9 cellular contexts compared by ENCODE assay signal in the genomic region with DNA sequence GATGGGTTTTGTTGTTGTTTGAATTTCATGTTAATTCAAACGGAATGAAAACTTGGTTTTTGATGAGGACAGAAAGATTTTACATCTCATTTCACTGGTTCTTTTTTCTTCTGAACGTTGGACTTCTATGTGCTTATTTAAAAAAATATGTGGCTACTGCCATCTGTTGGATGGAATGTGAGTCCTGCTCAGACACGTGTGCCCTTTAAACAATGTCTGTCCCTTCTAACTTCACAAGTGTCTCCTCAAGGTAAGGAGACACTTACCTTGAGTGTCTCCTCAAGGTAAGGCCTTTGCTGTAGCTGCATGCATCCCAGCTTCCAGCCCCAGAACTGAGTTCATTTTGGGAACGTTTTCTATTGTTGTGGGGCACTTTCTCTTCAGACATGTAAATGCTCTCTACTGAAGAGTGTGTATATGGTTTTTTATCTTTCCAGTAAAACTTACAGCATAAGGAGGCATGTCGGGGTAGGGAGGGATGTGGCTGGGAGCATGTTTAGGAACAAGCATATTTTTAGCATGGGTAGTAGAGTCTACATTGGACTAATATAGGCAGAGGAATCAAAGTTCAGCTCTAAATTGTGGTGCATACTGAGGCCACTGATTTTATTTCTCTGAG.
A peak's percentile ranks its signal among the peaks of the same experiment; 100 is the strongest.
DNase-seq lines count a peak whose midpoint lies in the region; ATAC-seq, FAIRE-seq and TF ChIP-seq lines count a peak whose summit lies in the region.
"Had no signal": no experiment of that assay in that cellular context is flagged by ENCODE, and none has a peak within 500 bp of the region (broad histone marks: within the 10 kb centered on the region; RNA-seq: fewer than 3 reads in every experiment).

No MANE protein-coding gene starts in this region.

- no peak overlapping the region for H2AFZ ChIP-seq in OCI-LY1 (ENCODE audit: low read length)

- H3K4me1 ChIP-seq in OCI-LY1 (ENCODE audit: insufficient read depth, low read length, severe bottlenecking) (no peaks in the 10 kb centered on the region), esophagus muscularis mucosa (no peaks in the 10 kb centered on the region), pancreas (no peaks in the 10 kb centered on the region)

- peak; percentile 44 for TF ChIP-seq CTCF in activated CD8-positive, alpha-beta T cell treated with anti-CD3 and anti-CD28 coated beads for 36 hours (IDR thresholded peaks at IDR 0.05)
- TF ChIP-seq CTCF in OCI-LY1 (IDR thresholded peaks at IDR 0.05; ENCODE audit: low read length) (peak; percentile 63; the same call in 1 of the 2 replicates), esophagus muscularis mucosa (IDR thresholded peaks at IDR 0.05) (peak; percentile 63 to 71 (median 66)), pancreas (IDR thresholded peaks at IDR 0.05) (peak in 3 of 4 donors; percentile 20 to 40 (median 33))

- no peak for FAIRE-seq in pancreas (lab: Jason Lieb, UNC)

- DNase-seq in activated CD8-positive, alpha-beta T cell treated with anti-CD3 and anti-CD28 coated beads for 36 hours, result peak; percentile 7
- no peak for DNase-seq in activated CD8-positive, alpha-beta T cell treated with anti-CD3 and anti-CD28 coated beads, Interleukin-2, amount 10 ng/mL, durations not matched to agents 7 days and 5 days
- DNase-seq in esophagus muscularis mucosa (ENCODE audit: extremely low spot score) (no peak), pancreas (peak in 1 of 6 donors; percentile 21)
- DNase-seq: activated naive CD8-positive, alpha-beta T cell treated with anti-CD3 and anti-CD28 coated beads, Interleukin-2, amount 10 ng/mL, durations not matched to agents 7 days and 5 days had no signal

- H3K27ac ChIP-seq in OCI-LY1 (ENCODE audit: low read depth, low read length, poor library complexity, severe bottlenecking) (no peak overlapping the region), esophagus muscularis mucosa (replicated peaks in 1 of 4) (no peak overlapping the region), pancreas (no peak overlapping the region)

- H3F3A ChIP-seq in OCI-LY1 (ENCODE audit: insufficient read depth, low read length), result no peaks in the 10 kb centered on the region

- H3K9me3 ChIP-seq in OCI-LY1 (ENCODE audit: low read length) (no peaks in the 10 kb centered on the region), esophagus muscularis mucosa (no peaks in the 10 kb centered on the region), pancreas (no peaks in the 10 kb centered on the region)

- POLR2A ChIA-PET in activated CD8-positive, alpha-beta T cell treated with anti-CD3 and anti-CD28 coated beads for 36 hours (lab: Charles Lee), result no interaction called here
- POLR2A ChIA-PET in activated CD8-positive, alpha-beta T cell treated with anti-CD3 and anti-CD28 coated beads, Interleukin-2, amount 10 ng/mL, durations not matched to agents 7 days and 5 days (lab: Charles Lee), result no interaction called here

- no peak overlapping the region for H3K27ac Mint-ChIP-seq in activated CD8-positive, alpha-beta T cell treated with anti-CD3 and anti-CD28 coated beads for 36 hours
- H3K27ac Mint-ChIP-seq in activated CD8-positive, alpha-beta T cell treated with anti-CD3 and anti-CD28 coated beads, Interleukin-2, amount 10 ng/mL, durations not matched to agents 7 days and 5 days, result no peak overlapping the region
- H3K27ac Mint-ChIP-seq: activated naive CD8-positive, alpha-beta T cell treated with anti-CD3 and anti-CD28 coated beads, Interleukin-2, amount 10 ng/mL, durations not matched to agents 7 days and 5 days had no signal

- no peaks in the 10 kb centered on the region for H3K9me2 ChIP-seq in OCI-LY1 (ENCODE audit: low read depth, low read length)

- H3K9ac ChIP-seq in OCI-LY1 (ENCODE audit: low read length), result no peak overlapping the region

- H3K4me2 ChIP-seq in OCI-LY1 (ENCODE audit: low read length), result no peak overlapping the region

- TF ChIP-seq POLR2A in esophagus muscularis mucosa (IDR thresholded peaks at IDR 0.05; ENCODE audit: low read depth), result no peak

- H3K79me2 ChIP-seq in OCI-LY1 (ENCODE audit: insufficient read depth, low read length), result no peaks in the 10 kb centered on the region

- no peaks in the 10 kb centered on the region for H3K36me3 Mint-ChIP-seq in activated CD8-positive, alpha-beta T cell treated with anti-CD3 and anti-CD28 coated beads for 36 hours (ENCODE audit: low read depth)
- no peaks in the 10 kb centered on the region for H3K36me3 Mint-ChIP-seq in activated CD8-positive, alpha-beta T cell treated with anti-CD3 and anti-CD28 coated beads, Interleukin-2, amount 10 ng/mL, durations not matched to agents 7 days and 5 days (ENCODE audit: low read depth)
- H3K36me3 Mint-ChIP-seq: activated naive CD8-positive, alpha-beta T cell treated with anti-CD3 and anti-CD28 coated beads, Interleukin-2, amount 10 ng/mL, durations not matched to agents 7 days and 5 days had no signal

- H3K4me3 Mint-ChIP-seq in activated CD8-positive, alpha-beta T cell treated with anti-CD3 and anti-CD28 coated beads for 36 hours, result no peak overlapping the region
- H3K4me3 Mint-ChIP-seq in activated CD8-positive, alpha-beta T cell treated with anti-CD3 and anti-CD28 coated beads, Interleukin-2, amount 10 ng/mL, durations not matched to agents 7 days and 5 days, result no peak overlapping the region
- H3K4me3 Mint-ChIP-seq: activated naive CD8-positive, alpha-beta T cell treated with anti-CD3 and anti-CD28 coated beads, Interleukin-2, amount 10 ng/mL, durations not matched to agents 7 days and 5 days had no signal

- CTCF ChIA-PET in activated CD8-positive, alpha-beta T cell treated with anti-CD3 and anti-CD28 coated beads for 36 hours (lab: Charles Lee), result interaction anchor here (1.2 kb wide), 1 partner anchor 1873 kb away, joined by 3 read pairs; no protein-coding TSS in a partner anchor
- CTCF ChIA-PET in activated CD8-positive, alpha-beta T cell treated with anti-CD3 and anti-CD28 coated beads, Interleukin-2, amount 10 ng/mL, durations not matched to agents 7 days and 5 days (lab: Charles Lee), result no interaction called here

- H3K27me3 ChIP-seq in OCI-LY1 (ENCODE audit: insufficient read depth, low read length), result no peaks in the 10 kb centered on the region
- H3K27me3 ChIP-seq in esophagus muscularis mucosa, result no peaks in the 10 kb centered on the region
- H3K27me3 ChIP-seq in pancreas, result no peaks in the 10 kb centered on the region

- H3K4me1 Mint-ChIP-seq in activated CD8-positive, alpha-beta T cell treated with anti-CD3 and anti-CD28 coated beads for 36 hours (ENCODE audit: low read depth), result no peaks in the 10 kb centered on the region
- no peaks in the 10 kb centered on the region for H3K4me1 Mint-ChIP-seq in activated CD8-positive, alpha-beta T cell treated with anti-CD3 and anti-CD28 coated beads, Interleukin-2, amount 10 ng/mL, durations not matched to agents 7 days and 5 days (ENCODE audit: low read depth)
- H3K4me1 Mint-ChIP-seq: activated naive CD8-positive, alpha-beta T cell treated with anti-CD3 and anti-CD28 coated beads, Interleukin-2, amount 10 ng/mL, durations not matched to agents 7 days and 5 days had no signal

- ATAC-seq in activated CD8-positive, alpha-beta T cell treated with anti-CD3 and anti-CD28 coated beads for 36 hours, result no peak
- no peak for ATAC-seq in activated CD8-positive, alpha-beta T cell treated with anti-CD3 and anti-CD28 coated beads, Interleukin-2, amount 10 ng/mL, durations not matched to agents 7 days and 5 days
- ATAC-seq in pancreas, result peak in 2 of 4 donors; percentile 55 to 64
- ATAC-seq in HG03439 (IDR thresholded peaks at IDR 0.05; ENCODE audit: unreplicated experiment), result no peak
- no peak for ATAC-seq in HG02588 (IDR thresholded peaks at IDR 0.05; ENCODE audit: unreplicated experiment)
- ATAC-seq in GM21381 (IDR thresholded peaks at IDR 0.05; ENCODE audit: unreplicated experiment), result no peak

- 27% methylated on average over 5 of the region's 5 CpGs for WGBS in esophagus muscularis mucosa
- WGBS in pancreas, 2 donors, result 15 to 21% methylated on average over 5 of the region's 5 CpGs

- H3K27me3 Mint-ChIP-seq in activated CD8-positive, alpha-beta T cell treated with anti-CD3 and anti-CD28 coated beads for 36 hours, result peaks cover 2% of the 10 kb centered on the region
- no peaks in the 10 kb centered on the region for H3K27me3 Mint-ChIP-seq in activated CD8-positive, alpha-beta T cell treated with anti-CD3 and anti-CD28 coated beads, Interleukin-2, amount 10 ng/mL, durations not matched to agents 7 days and 5 days (ENCODE audit: low read depth)
- H3K27me3 Mint-ChIP-seq: activated naive CD8-positive, alpha-beta T cell treated with anti-CD3 and anti-CD28 coated beads, Interleukin-2, amount 10 ng/mL, durations not matched to agents 7 days and 5 days had no signal

- intact Hi-C loops in activated CD8-positive, alpha-beta T cell treated with anti-CD3 and anti-CD28 coated beads for 36 hours (cut with micrococcal nuclease), result no loop called here
- intact Hi-C loops in esophagus muscularis mucosa (cut with DNase I), result loop anchor here (10.0 kb wide), 1 partner anchor 763 kb away; no protein-coding TSS in a partner anchor
- intact Hi-C loops in pancreas (cut with DNase I), result loop anchor here in 1 of 3 donors (10.0 kb wide), 1 partner anchor 737 kb away; no protein-coding TSS in a partner anchor

- no peak for TF ChIP-seq EP300 in esophagus muscularis mucosa (IDR thresholded peaks at IDR 0.05)

- H4K20me1 ChIP-seq in OCI-LY1 (ENCODE audit: insufficient read depth, low read length), result no peaks in the 10 kb centered on the region

- H3K9me3 Mint-ChIP-seq in activated CD8-positive, alpha-beta T cell treated with anti-CD3 and anti-CD28 coated beads for 36 hours, result no peaks in the 10 kb centered on the region
- no peaks in the 10 kb centered on the region for H3K9me3 Mint-ChIP-seq in activated CD8-positive, alpha-beta T cell treated with anti-CD3 and anti-CD28 coated beads, Interleukin-2, amount 10 ng/mL, durations not matched to agents 7 days and 5 days (ENCODE audit: insufficient read depth)
- H3K9me3 Mint-ChIP-seq: activated naive CD8-positive, alpha-beta T cell treated with anti-CD3 and anti-CD28 coated beads, Interleukin-2, amount 10 ng/mL, durations not matched to agents 7 days and 5 days had no signal

- H3K4me3 ChIP-seq in OCI-LY1 (ENCODE audit: low read depth, low read length, poor library complexity, severe bottlenecking), result no peak overlapping the region
- H3K4me3 ChIP-seq in esophagus muscularis mucosa, result no peak overlapping the region
- H3K4me3 ChIP-seq in pancreas, result no peak overlapping the region

- no peaks in the 10 kb centered on the region for H3K36me3 ChIP-seq in OCI-LY1 (ENCODE audit: insufficient read depth, low read length)
- no peaks in the 10 kb centered on the region for H3K36me3 ChIP-seq in esophagus muscularis mucosa
- H3K36me3 ChIP-seq in pancreas, result no peaks in the 10 kb centered on the region
